In the genomic region with DNA sequence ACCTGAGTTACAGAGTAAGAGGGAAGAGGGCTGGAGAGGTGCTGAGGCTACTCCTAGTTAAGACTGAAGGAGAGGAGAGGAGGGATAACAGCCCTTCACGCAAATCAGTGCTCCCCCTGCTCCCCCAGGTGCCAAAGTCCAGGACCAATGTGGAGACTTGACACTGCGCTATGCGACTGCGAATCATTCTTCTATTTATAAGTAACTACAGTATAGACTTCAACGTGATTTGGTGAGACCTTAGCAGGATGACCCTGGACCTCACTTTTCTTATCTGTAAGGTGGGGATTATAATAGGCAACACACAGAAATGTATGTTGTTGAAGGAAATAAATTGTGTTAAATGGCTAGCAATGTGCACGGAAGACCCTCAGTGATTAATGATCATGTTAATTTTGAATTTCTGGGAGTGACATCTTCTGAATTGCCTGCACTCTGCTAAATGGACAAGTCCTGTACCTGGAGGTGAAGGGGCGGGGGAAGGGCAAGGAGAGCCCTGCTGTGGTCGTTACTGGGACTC, we compare ENCODE assay signal across 12 cellular contexts. TPM values are rescaled to one million over a fixed set of nuclear protein-coding genes. Genes with fewer than 3 reads are reported as not detected.
DNase-seq lines count a peak whose midpoint lies in the region; ATAC-seq, FAIRE-seq and TF ChIP-seq lines count a peak whose summit lies in the region.
"Had no signal": no experiment of that assay in that cellular context is flagged by ENCODE, and none has a peak within 500 bp of the region (broad histone marks: within the 10 kb centered on the region; RNA-seq: fewer than 3 reads in every experiment).

No MANE protein-coding gene starts in this region.

- H3K27me3 ChIP-seq in H1 (replicated peaks in 1 of 4; ENCODE audit: control insufficient read depth in 3 of 4, extremely low read depth in 1 of 4, insufficient read depth in 3 of 4, low read length in 3 of 4) (peaks cover 99 to 100% (median 100%) of the 10 kb centered on the region in 4 experiments), neuron (ENCODE audit: insufficient read depth, low read length) (peaks cover 100% of the 10 kb centered on the region)

- no peak overlapping the region for H2BK120ac ChIP-seq in H1 (replicated peaks; ENCODE audit: low read depth, low read length)

- no peak for TF ChIP-seq RAD21 in H1 (IDR thresholded peaks at IDR 0.05 in 1 of 2, conservative IDR thresholded peaks at IDR 0.05 in 1 of 2; ENCODE audit: low read depth in 2 of 2, low read length in 2 of 2)

- H3K9ac ChIP-seq in H1 (replicated peaks in 1 of 4; ENCODE audit: extremely low read depth in 1 of 4, low read depth in 3 of 4, low read length in 3 of 4), result no peak overlapping the region

- no peak for TF ChIP-seq EP300 in H1 (IDR thresholded peaks at IDR 0.05; ENCODE audit: borderline replicate concordance in 1 of 2, low read depth in 2 of 2, low read length in 2 of 2)

- no peak for TF ChIP-seq CTCF in C4-2B (conservative IDR thresholded peaks at IDR 0.05)
- no peak for TF ChIP-seq CTCF in LNCaP clone FGC (IDR thresholded peaks at IDR 0.05; ENCODE audit: control insufficient read depth, extremely low read depth, insufficient read depth)
- no peak for TF ChIP-seq CTCF in H1 (IDR thresholded peaks at IDR 0.05; ENCODE audit: control extremely low read depth in 1 of 3, insufficient read depth in 1 of 3, low read depth in 1 of 3, low read length in 3 of 3)

- H3K18ac ChIP-seq in H1 (ENCODE audit: extremely low read depth, low read length), result no peak overlapping the region

- peaks cover 14 to 18% of the 10 kb centered on the region in 2 experiments for H4K20me1 ChIP-seq in H1 (replicated peaks in 1 of 2; ENCODE audit: control insufficient read depth in 1 of 2, insufficient read depth in 2 of 2, low read length in 2 of 2)

- no peaks in the 10 kb centered on the region for H3K79me2 ChIP-seq in H1 (ENCODE audit: control insufficient read depth in 1 of 2, insufficient read depth in 2 of 2, low read length in 2 of 2)

- H2AFZ ChIP-seq in H1 (ENCODE audit: low read length) (no peak overlapping the region), neuron (ENCODE audit: low read depth, low read length) (peak overlapping the region; percentile 75)

- H3K36me3 ChIP-seq in H1 (ENCODE audit: control insufficient read depth in 2 of 4, insufficient read depth in 4 of 4, low read length in 3 of 4), result peaks cover 0 to 11% (median 0%) of the 10 kb centered on the region in 4 experiments; a peak in 1 of 8 replicates
- no peaks in the 10 kb centered on the region for H3K36me3 ChIP-seq in neuron (ENCODE audit: insufficient read depth, low read length)

- FAIRE-seq in H1 (lab: Jason Lieb, UNC), result no peak

- WGBS in H1 (ENCODE audit: extremely low coverage in 1 of 2, insufficient coverage in 1 of 2, insufficient read length in 1 of 2, insufficient replicate concordance in 2 of 2, low coverage in 1 of 2, low lambda C conversion rate in 2 of 2, missing lambda C conversion rate in 1 of 2), 2 experiments, result 7% methylated on average over 7 of the region's 8 CpGs; no CpG with 5 or more reads in 1 of the 2 experiments

- H3K23ac ChIP-seq in H1 (ENCODE audit: insufficient read length), result no peak overlapping the region

- H2BK20ac ChIP-seq in H1 (ENCODE audit: low read length), result no peak overlapping the region

- peak overlapping the region; percentile 58 for H3K27ac ChIP-seq in C4-2B
- no peak overlapping the region for H3K27ac ChIP-seq in H1 (ENCODE audit: low read depth, low read length)

- no peak overlapping the region for H3K14ac ChIP-seq in H1 (ENCODE audit: insufficient read length)

- H2AK5ac ChIP-seq in H1 (ENCODE audit: low read depth, low read length), result no peak overlapping the region

- no peak overlapping the region for H2BK15ac ChIP-seq in H1 (ENCODE audit: low read length)

- no peak for DNase-seq in LNCaP clone FGC (ENCODE audit: low read depth)
- DNase-seq in H1 (ENCODE audit: low read depth in 1 of 2, low spot score in 2 of 2), result no peak
- no peak for DNase-seq in GF-D8 (lab: John Stamatoyannopoulos, UW)
- DNase-seq in SIG-M5 treated with dmso at 0.1 percent for 504 hours (lab: John Stamatoyannopoulos, UW; ENCODE audit: unreplicated experiment), result no peak
- DNase-seq: activated effector memory CD4-positive, alpha-beta T cell treated with Interleukin-2 at 50 U/mL for 16 hours; NCI-H1048 had no signal

- no peak overlapping the region for H3K56ac ChIP-seq in H1 (replicated peaks; ENCODE audit: insufficient read length, low read depth, low read length)

- no peak overlapping the region for H3K4ac ChIP-seq in H1 (replicated peaks; ENCODE audit: insufficient read length, low read depth, low read length)

- peaks cover 5 to 39% (median 25%) of the 10 kb centered on the region in 4 experiments for H3K4me1 ChIP-seq in H1 (replicated peaks in 1 of 4; ENCODE audit: control insufficient read depth in 3 of 4, insufficient read depth in 4 of 4, low read length in 3 of 4)
- H3K4me1 ChIP-seq in neuron (ENCODE audit: insufficient read depth, low read length), result no peaks in the 10 kb centered on the region

- peaks cover 18% of the 10 kb centered on the region; the same call in 1 of the 2 replicates for H3K23me2 ChIP-seq in H1 (ENCODE audit: low read depth, low read length)

- CTCF ChIA-PET in H1 (lab: Charles Lee; ENCODE audit: partially characterized antibody), result interaction anchor here (4.5 kb wide), 1 partner anchor 12 kb away, joined by 13 read pairs; no protein-coding TSS in a partner anchor

- no peak for ATAC-seq in GM18870 (IDR thresholded peaks at IDR 0.05; ENCODE audit: unreplicated experiment)
- ATAC-seq in GM21717 (IDR thresholded peaks at IDR 0.05; ENCODE audit: unreplicated experiment), result no peak
- ATAC-seq: sciatic nerve had no signal

- H3K4me3 ChIP-seq in LNCaP clone FGC (ENCODE audit: low read depth, low read length) (0 out of 2 replicates have a peak overlapping the region, but pooled peaks have one; percentile 30), H1 (ENCODE audit: extremely low read depth in 1 of 4, insufficient read depth in 2 of 4, low read depth in 3 of 4, low read length in 4 of 4) (peak overlapping the region; percentile 32 to 63 (median 44); a peak in 6 of 8 replicates), neuron (ENCODE audit: low read length) (peak overlapping the region; percentile 36)

- no peak overlapping the region for H2BK5ac ChIP-seq in H1 (ENCODE audit: low read depth, low read length)

- H4K91ac ChIP-seq in H1 (replicated peaks; ENCODE audit: insufficient read length, low read length), result no peak overlapping the region

- peak overlapping the region; percentile 68; the same call in 1 of the 2 replicates for H2BK12ac ChIP-seq in H1 (ENCODE audit: low read depth, low read length)

- no peaks in the 10 kb centered on the region for H3K79me1 ChIP-seq in H1 (ENCODE audit: low read depth, low read length)

- H3K9me3 ChIP-seq in H1 (ENCODE audit: insufficient read depth in 2 of 2, low read depth in 1 of 2, low read length in 1 of 2) (no peaks in the 10 kb centered on the region; a peak in 1 of 4 replicates), neuron (ENCODE audit: low read length) (no peaks in the 10 kb centered on the region)

- no peak for TF ChIP-seq POLR2A in H1 (IDR thresholded peaks at IDR 0.05; ENCODE audit: control extremely low read depth in 1 of 2, low read depth in 2 of 2, low read length in 2 of 2)

- POLR2A ChIA-PET in H1 (lab: Charles Lee; ENCODE audit: partially characterized antibody), result interaction anchor here (1.0 to 1.2 kb wide), 3 partner anchors 9 to 14 kb away, joined by 3 to 4 read pairs (median 3); no protein-coding TSS in a partner anchor

- H4K8ac ChIP-seq in H1 (ENCODE audit: extremely low read depth, insufficient read depth, low read length), result no peak overlapping the region

- H4K5ac ChIP-seq in H1 (ENCODE audit: insufficient read length, low read depth, low read length), result no peak overlapping the region

- H3K4me2 ChIP-seq in H1 (ENCODE audit: insufficient read depth in 1 of 2, low read depth in 2 of 2, low read length in 2 of 2), result peak overlapping the region; percentile 88 to 93

TF ChIP-seq in H1, 55 proteins besides CTCF, POLR2A, EP300 and RAD21:
- TF ChIP-seq GABPA (IDR thresholded peaks at IDR 0.05; ENCODE audit: borderline replicate concordance, insufficient read depth, low read length), result no peak
- peak; percentile 22; the same call in 1 of the 2 replicates for TF ChIP-seq SUZ12 (IDR thresholded peaks at IDR 0.05; ENCODE audit: low read length)

RNA-seq across cellular contexts. Expression of gene EN1, which starts 11.0 kb away (rescaled TPM):
- total RNA-seq in H1 (2021; fragmentation: NEBNext Ultra II Directional; extraction: Animal tissue kit (Norgen Biotek cat#: 25700)), result not detected in 2 replicates
- not detected in 2 replicates for polyA plus RNA-seq in H1 (2011; rRNA removed)
- not detected for polyA plus RNA-seq in H1 (2011; cell fraction: cytosol; rRNA removed)
- polyA plus RNA-seq in H1 (2011; cell fraction: nucleus; rRNA removed), result not detected
- 0.48 TPM in 1 of 4 replicates, not detected in the others for polyA plus RNA-seq in H1 (2012, experiment 1 of 2)
- not detected for polyA plus RNA-seq in H1 (2012, experiment 2 of 2)
- polyA plus RNA-seq in H1 (2013, experiment 1 of 2), result not detected
- polyA plus RNA-seq in H1 (2013, experiment 2 of 2), result 0.04 TPM
- not detected in 2 replicates for polyA minus RNA-seq in H1 (2011; rRNA and poly(A)+ RNA removed)
- polyA minus RNA-seq in H1 (2011; cell fraction: cytosol; rRNA and poly(A)+ RNA removed), result not detected
- polyA minus RNA-seq in H1 (2011; cell fraction: nucleus; rRNA and poly(A)+ RNA removed), result not detected
- total RNA-seq: kidney epithelial cell, sciatic nerve had no signal
